ENCODE assay signal across 15 cellular contexts in the genomic region with DNA sequence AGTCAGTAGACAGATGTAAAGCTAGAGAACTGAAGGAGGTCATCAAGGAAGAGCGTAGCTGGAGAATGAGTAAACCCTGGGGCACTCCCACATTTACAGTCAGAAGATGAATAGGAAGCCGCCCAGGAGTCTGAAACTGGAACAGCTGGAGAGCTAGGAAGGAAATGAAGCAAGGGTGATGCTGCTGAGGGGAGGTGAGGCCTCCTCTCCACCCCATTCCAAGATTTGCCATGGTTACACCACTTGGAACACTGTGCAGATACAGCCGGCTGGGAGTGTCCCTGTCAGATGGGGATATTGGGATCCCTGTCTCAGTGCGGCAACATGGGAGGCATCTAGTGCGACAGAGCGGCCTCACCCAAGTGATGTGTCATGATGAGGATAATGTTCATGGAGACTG. TPM values are rescaled to one million over a fixed set of nuclear protein-coding genes. Genes with fewer than 3 reads are reported as not detected.
DNase-seq lines count a peak whose midpoint lies in the region; ATAC-seq and TF ChIP-seq lines count a peak whose summit lies in the region.
"Had no signal": no experiment of that assay in that cellular context is flagged by ENCODE, and none has a peak within 500 bp of the region (broad histone marks: within the 10 kb centered on the region; RNA-seq: fewer than 3 reads in every experiment).

No MANE protein-coding gene starts in this region.

- no peak overlapping the region for H3K4me3 ChIP-seq in right atrium auricular region
- no peak overlapping the region for H3K4me3 ChIP-seq in cardiac fibroblast (replicated peaks in 1 of 2; ENCODE audit: low read depth in 2 of 2, low read length in 2 of 2)
- H3K4me3 ChIP-seq in hepatocyte, result no peak overlapping the region
- no peak overlapping the region for H3K4me3 ChIP-seq in upper lobe of left lung
- no peak overlapping the region for H3K4me3 ChIP-seq in thyroid gland (replicated peaks in 1 of 3)
- H3K4me3 ChIP-seq: GM12878, SK-N-MC had no signal

- H2AFZ ChIP-seq in hepatocyte, result no peak overlapping the region

- no peak for TF ChIP-seq POLR2A in upper lobe of left lung (IDR thresholded peaks at IDR 0.05)
- no peak for TF ChIP-seq POLR2A in thyroid gland (IDR thresholded peaks at IDR 0.05)

- peaks cover 5% of the 10 kb centered on the region for H3K36me3 ChIP-seq in right atrium auricular region
- no peaks in the 10 kb centered on the region for H3K36me3 ChIP-seq in hepatocyte (replicated peaks; ENCODE audit: insufficient read depth, low read depth)
- no peaks in the 10 kb centered on the region for H3K36me3 ChIP-seq in upper lobe of left lung
- no peaks in the 10 kb centered on the region for H3K36me3 ChIP-seq in thyroid gland

- 90% methylated on average over 6 of the region's 6 CpGs for WGBS in hepatocyte (ENCODE audit: low lambda C conversion rate, missing lambda C conversion rate)
- 86 to 88% methylated on average over 6 of the region's 6 CpGs for WGBS in upper lobe of left lung, 2 donors
- WGBS in thyroid gland, 2 donors, result 86 to 87% methylated on average over 6 of the region's 6 CpGs

- H3K27ac ChIP-seq in right atrium auricular region, result no peak overlapping the region
- no peak overlapping the region for H3K27ac ChIP-seq in hepatocyte
- no peak overlapping the region for H3K27ac ChIP-seq in upper lobe of left lung
- H3K27ac ChIP-seq in thyroid gland, result peak overlapping the region in 1 of 3 donors; percentile 3
- H3K27ac ChIP-seq: SK-N-MC had no signal

- TF ChIP-seq EP300 in upper lobe of left lung (IDR thresholded peaks at IDR 0.05), result no peak

- H3K27me3 ChIP-seq in right atrium auricular region, result no peaks in the 10 kb centered on the region
- H3K27me3 ChIP-seq in hepatocyte, result no peaks in the 10 kb centered on the region
- no peaks in the 10 kb centered on the region for H3K27me3 ChIP-seq in upper lobe of left lung
- no peaks in the 10 kb centered on the region for H3K27me3 ChIP-seq in thyroid gland

- H3K4me2 ChIP-seq in hepatocyte, result no peak overlapping the region

- H4K20me1 ChIP-seq in hepatocyte (ENCODE audit: insufficient read depth, poor library complexity, severe bottlenecking), result no peaks in the 10 kb centered on the region

- TF ChIP-seq CTCF in right atrium auricular region (IDR thresholded peaks at IDR 0.05), result no peak
- no peak for TF ChIP-seq CTCF in cardiac fibroblast (IDR thresholded peaks at IDR 0.05; ENCODE audit: low read depth, low read length)
- no peak for TF ChIP-seq CTCF in hepatocyte (IDR thresholded peaks at IDR 0.05; ENCODE audit: poor library complexity)
- TF ChIP-seq CTCF in upper lobe of left lung (IDR thresholded peaks at IDR 0.05), result no peak
- no peak for TF ChIP-seq CTCF in thyroid gland (IDR thresholded peaks at IDR 0.05)

- intact Hi-C loops in Right ventricle myocardium inferior (cut with DNase I) (no loop called here), thyroid gland (cut with DNase I) (no loop called here), posterior vena cava (cut with DNase I) (no loop called here)

- no peaks in the 10 kb centered on the region for H3K9me3 ChIP-seq in right atrium auricular region
- H3K9me3 ChIP-seq in hepatocyte (ENCODE audit: low read depth), result no peaks in the 10 kb centered on the region
- no peaks in the 10 kb centered on the region for H3K9me3 ChIP-seq in upper lobe of left lung
- no peaks in the 10 kb centered on the region for H3K9me3 ChIP-seq in thyroid gland

- ATAC-seq in Right ventricle myocardium inferior (peak; percentile 20), upper lobe of left lung (ENCODE audit: low FRiP score in 2 of 2) (peak; percentile 17 to 59)
- ATAC-seq: GM12878, sciatic nerve had no signal

- no peak for DNase-seq in Right ventricle myocardium inferior (ENCODE audit: missing footprints)
- DNase-seq in right atrium auricular region (ENCODE audit: low spot score), result no peak
- peak; percentile 81 to 91 for DNase-seq in cardiac fibroblast (ENCODE audit: low read depth in 2 of 2)
- peak; percentile 30 for DNase-seq in hepatocyte (ENCODE audit: low spot score)
- DNase-seq in upper lobe of left lung, result no peak
- no peak for DNase-seq in thyroid gland
- no peak for DNase-seq in posterior vena cava (ENCODE audit: low spot score)
- no peak for DNase-seq in cerebellar cortex (ENCODE audit: low spot score)
- DNase-seq: 8988T; activated naive CD8-positive, alpha-beta T cell treated with anti-CD3 and anti-CD28 coated beads, Interleukin-2, amount 10 ng/mL, durations not matched to agents 7 days and 5 days; DMS 273 treated with DMSO at 0.1 percent for 48 hours; NCI-H1417 treated with DMSO at 0.1 percent for 48 hours had no signal

- peaks cover 36% of the 10 kb centered on the region for H3K79me2 ChIP-seq in hepatocyte

- peaks cover 0 to 55% of the 10 kb centered on the region in 2 donors for H3K4me1 ChIP-seq in right atrium auricular region
- peaks cover 4% of the 10 kb centered on the region for H3K4me1 ChIP-seq in hepatocyte (ENCODE audit: insufficient read depth)
- H3K4me1 ChIP-seq in upper lobe of left lung, result peaks cover 19 to 40% (median 28%) of the 10 kb centered on the region in 4 donors
- peaks cover 12 to 40% of the 10 kb centered on the region in 2 donors for H3K4me1 ChIP-seq in thyroid gland

- H3K9me2 ChIP-seq in hepatocyte (replicated peaks; ENCODE audit: insufficient read depth), result no peaks in the 10 kb centered on the region

RNA-seq across cellular contexts. Expression of gene GPI, which starts 51.8 kb away (rescaled TPM):
- 533 TPM for total RNA-seq in Right ventricle myocardium inferior
- total RNA-seq in right atrium auricular region, result 100 to 1,000 TPM; 340 to 413 TPM
- 82.9 and 117 TPM in 2 replicates for total RNA-seq in hepatocyte
- 120 and 124 TPM in 2 replicates for polyA plus RNA-seq in hepatocyte
- 100 to 1,000 TPM in 4 of 6 donors, 10 to 100 TPM in 2; 90.4 to 198 (median 128) TPM for total RNA-seq in upper lobe of left lung
- 100 to 1,000 TPM; 118 to 446 (median 224) TPM for total RNA-seq in thyroid gland
- total RNA-seq in posterior vena cava, result 100 to 1,000 TPM; 176 to 206 TPM

RNA-seq across cellular contexts. Expression of gene GARRE1, which starts 58.8 kb away (rescaled TPM):
- 16.3 TPM for total RNA-seq in Right ventricle myocardium inferior
- 10 to 100 TPM; 25.5 to 28.0 TPM for total RNA-seq in right atrium auricular region
- 15.4 and 16.3 TPM in 2 replicates for total RNA-seq in hepatocyte
- 9.0 and 10.2 TPM in 2 replicates for polyA plus RNA-seq in hepatocyte
- 10 to 100 TPM; 18.2 to 36.7 (median 28.1) TPM for total RNA-seq in upper lobe of left lung
- total RNA-seq in thyroid gland, result 10 to 100 TPM; 24.7 to 43.5 (median 30.9) TPM
- 10 to 100 TPM; 23.3 to 31.1 TPM for total RNA-seq in posterior vena cava

Comparison
In these comparisons a context has a peak if more than half of its experiments do, and no peak if none do; other contexts are left out.
1. DNase-seq: peak in cardiac fibroblast (2 of 2) and hepatocyte (single experiment); none in Right ventricle myocardium inferior (single experiment), right atrium auricular region (single experiment), upper lobe of left lung (0 of 2), thyroid gland (0 of 2), posterior vena cava (single experiment) and cerebellar cortex (single experiment).